In the genomic region with DNA sequence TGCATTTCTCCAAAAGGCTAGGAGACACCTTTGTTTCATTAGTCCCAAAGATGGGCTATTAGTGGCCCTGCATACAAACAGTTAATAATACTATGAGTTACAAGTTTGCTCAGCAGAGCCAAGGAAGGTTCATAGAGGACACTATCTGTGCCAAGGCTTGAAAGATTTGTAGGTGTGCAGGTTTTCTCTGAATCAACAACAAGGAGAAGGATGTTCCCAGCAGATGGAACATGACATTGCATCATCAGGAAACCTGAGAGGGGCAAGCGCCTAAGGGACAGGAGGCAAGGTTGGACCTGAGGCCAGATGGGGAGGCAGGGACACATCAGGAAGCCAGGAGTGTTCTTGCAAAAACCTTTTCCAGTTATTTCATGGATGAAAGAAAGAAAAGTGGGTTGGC, we compare ENCODE assay signal across 15 cellular contexts. TPM values are rescaled to one million over a fixed set of nuclear protein-coding genes. Genes with fewer than 3 reads are reported as not detected.
DNase-seq lines count a peak whose midpoint lies in the region; ATAC-seq and TF ChIP-seq lines count a peak whose summit lies in the region.
"Had no signal": no experiment of that assay in that cellular context is flagged by ENCODE, and none has a peak within 500 bp of the region (broad histone marks: within the 10 kb centered on the region; RNA-seq: fewer than 3 reads in every experiment).

No MANE protein-coding gene starts in this region.

- no peaks in the 10 kb centered on the region for H3K79me2 ChIP-seq in H9 (ENCODE audit: insufficient read depth, low read length)

- H3K9ac ChIP-seq in H9 (ENCODE audit: extremely low read depth, insufficient read length, low read length) (no peak overlapping the region), iPS-20b (ENCODE audit: low read depth, low read length) (peak overlapping the region; percentile 10; the same call in 1 of the 2 replicates)

- peaks cover 38% of the 10 kb centered on the region for H3K4me1 ChIP-seq in CD4-positive, CD25-positive, alpha-beta regulatory T cell (ENCODE audit: control insufficient read depth, insufficient read depth, low read length, poor library complexity, severe bottlenecking)
- H3K4me1 ChIP-seq in H9 (ENCODE audit: insufficient read depth, low read length) (peaks cover 3% of the 10 kb centered on the region; the same call in 1 of the 2 replicates), iPS-20b (ENCODE audit: insufficient read depth, low read length) (0 out of 2 replicates have a peak, but pooled peaks cover 3% of the 10 kb centered on the region)

- H2BK15ac ChIP-seq in H9 (ENCODE audit: low read depth, low read length) = no peak overlapping the region

- peaks cover 4% of the 10 kb centered on the region for H3K36me3 Mint-ChIP-seq in CD4-positive, CD25-positive, alpha-beta regulatory T cell
- H3K36me3 Mint-ChIP-seq in H9 (ENCODE audit: insufficient read depth in 1 of 3, low read depth in 3 of 3) (peaks cover 0 to 1% (median 0%) of the 10 kb centered on the region in 3 experiments; a peak in 5 of 7 replicates), T-helper 17 cell (ENCODE audit: low read depth) (no peaks in the 10 kb centered on the region)

- H3K4me1 Mint-ChIP-seq in CD4-positive, CD25-positive, alpha-beta regulatory T cell = peaks cover 37 to 61% (median 43%) of the 10 kb centered on the region in 4 donors
- H3K4me1 Mint-ChIP-seq in H9 (peaks cover 10 to 13% of the 10 kb centered on the region in 2 experiments), T-helper 17 cell (peaks cover 30% of the 10 kb centered on the region)

- no peak overlapping the region for H3K27ac ChIP-seq in CD4-positive, CD25-positive, alpha-beta regulatory T cell (ENCODE audit: insufficient read depth, low read length, poor library complexity, severe bottlenecking)
- H3K27ac ChIP-seq in H9 (ENCODE audit: insufficient read length, low read depth, low read length) (no peak overlapping the region), iPS-20b (ENCODE audit: low read length) (peak overlapping the region; percentile 49), WERI-Rb-1 (no peak overlapping the region)
- H3K27ac ChIP-seq: brain microvascular endothelial cell had no signal

- in situ Hi-C loops in G401 (cut with HindIII; ENCODE audit: low sequenced_read_pairs) = no loop called here

- no peaks in the 10 kb centered on the region for H3K36me3 ChIP-seq in CD4-positive, CD25-positive, alpha-beta regulatory T cell (ENCODE audit: control insufficient read depth, insufficient read depth, low read length)
- no peaks in the 10 kb centered on the region for H3K36me3 ChIP-seq in iPS-20b (ENCODE audit: insufficient read depth, low read depth, low read length)
- no peaks in the 10 kb centered on the region for H3K36me3 ChIP-seq in WERI-Rb-1
- H3K36me3 ChIP-seq: brain microvascular endothelial cell had no signal

- H3K23me2 ChIP-seq in H9 (ENCODE audit: insufficient read length, low read depth, low read length, poor library complexity, severe bottlenecking) = no peaks in the 10 kb centered on the region

- peak overlapping the region in 3 of 4 donors; percentile 18 to 29 (median 27) for H3K4me3 Mint-ChIP-seq in CD4-positive, CD25-positive, alpha-beta regulatory T cell
- H3K4me3 Mint-ChIP-seq in H9 = no peak overlapping the region
- H3K4me3 Mint-ChIP-seq in T-helper 17 cell = no peak overlapping the region

- no peak overlapping the region for H2BK12ac ChIP-seq in H9 (ENCODE audit: insufficient read length, low read depth, low read length)

- peaks cover 0 to 6% (median 0%) of the 10 kb centered on the region in 7 donors for H3K9me3 Mint-ChIP-seq in CD4-positive, CD25-positive, alpha-beta regulatory T cell
- H3K9me3 Mint-ChIP-seq in H9 = no peaks in the 10 kb centered on the region

- no peak overlapping the region for H3K4me2 ChIP-seq in H9 (ENCODE audit: insufficient read depth, insufficient read length, low read length)

- no peak overlapping the region for H2BK120ac ChIP-seq in H9 (ENCODE audit: low read depth, low read length, poor library complexity, severe bottlenecking)

- H3K79me1 ChIP-seq in H9 (ENCODE audit: insufficient read depth, low read depth, low read length, poor library complexity, severe bottlenecking) = no peaks in the 10 kb centered on the region

- peak overlapping the region; percentile 45 for H2BK20ac ChIP-seq in H9 (ENCODE audit: low read depth, low read length, poor library complexity, severe bottlenecking)

- H3K27me3 ChIP-seq in CD4-positive, CD25-positive, alpha-beta regulatory T cell (ENCODE audit: control insufficient read depth, insufficient read depth, low read length) = no peaks in the 10 kb centered on the region
- H3K27me3 ChIP-seq in H9 (ENCODE audit: insufficient read depth, low read length) (no peaks in the 10 kb centered on the region), iPS-20b (ENCODE audit: insufficient read depth, low read length) (no peaks in the 10 kb centered on the region), WERI-Rb-1 (ENCODE audit: insufficient read depth, low read depth, severe bottlenecking) (no peaks in the 10 kb centered on the region)
- H3K27me3 ChIP-seq: brain microvascular endothelial cell had no signal

- no peak overlapping the region for H3K4me3 ChIP-seq in CD4-positive, CD25-positive, alpha-beta regulatory T cell (ENCODE audit: low read depth, low read length)
- H3K4me3 ChIP-seq in iPS-20b (ENCODE audit: low read length) (no peak overlapping the region), WERI-Rb-1 (ENCODE audit: low read depth, low read length) (no peak overlapping the region)

- no peak overlapping the region for H2AK5ac ChIP-seq in H9 (ENCODE audit: insufficient read length, low read length)

- no peaks in the 10 kb centered on the region for H3K27me3 Mint-ChIP-seq in CD4-positive, CD25-positive, alpha-beta regulatory T cell
- H3K27me3 Mint-ChIP-seq in H9 (ENCODE audit: low read depth) (no peaks in the 10 kb centered on the region), T-helper 17 cell (no peaks in the 10 kb centered on the region)

- DNase-seq in CD4-positive, CD25-positive, alpha-beta regulatory T cell = no peak
- DNase-seq in H9 = no peak
- DNase-seq in T-helper 17 cell = no peak
- DNase-seq in WERI-Rb-1 = no peak
- no peak for DNase-seq in G401 (ENCODE audit: low spot score)
- no peak for DNase-seq in medulla oblongata (ENCODE audit: extremely low spot score)
- DNase-seq: activated CD8-positive, alpha-beta memory T cell treated with anti-CD3 and anti-CD28 coated beads for 24 hours; activated effector memory CD4-positive, alpha-beta T cell treated with anti-CD3 and anti-CD28 coated beads, Interleukin-2, amount 50 U/mL, for 16 hours; AML-193; brain microvascular endothelial cell; GDM1; NCI-H226; stimulated activated naive CD4-positive, alpha-beta T cell treated with Interleukin-2 at 50 U/mL for 16 hours had no signal

- no peak overlapping the region for H2AFZ ChIP-seq in H9 (ENCODE audit: low read length)

- no peak for ATAC-seq in CD4-positive, CD25-positive, alpha-beta regulatory T cell (ENCODE audit: low read depth in 2 of 2)
- ATAC-seq in T-helper 17 cell (no peak), HG03378 (IDR thresholded peaks at IDR 0.05; ENCODE audit: unreplicated experiment) (no peak)

- H2BK5ac ChIP-seq in H9 (ENCODE audit: insufficient read length, low read length) = no peak overlapping the region

- H4K5ac ChIP-seq in H9 (ENCODE audit: insufficient read length, low read depth, low read length) = no peak overlapping the region

- H3K18ac ChIP-seq in H9 (ENCODE audit: insufficient read length, low read depth, low read length) = no peak overlapping the region

- no peak overlapping the region for H4K8ac ChIP-seq in H9 (replicated peaks; ENCODE audit: insufficient read length, low read depth, low read length)

- no peak overlapping the region for H4K91ac ChIP-seq in H9 (ENCODE audit: insufficient read length, low read depth, low read length)

- H4K20me1 ChIP-seq in H9 (ENCODE audit: control insufficient read depth, insufficient read depth, insufficient read length) = no peaks in the 10 kb centered on the region

- peak overlapping the region; percentile 17 for H3T11ph ChIP-seq in H9 (ENCODE audit: low read length)

- no peaks in the 10 kb centered on the region for H3K9me3 ChIP-seq in CD4-positive, CD25-positive, alpha-beta regulatory T cell (ENCODE audit: control insufficient read depth in 2 of 2, low read length in 2 of 2)
- H3K9me3 ChIP-seq in H9 (ENCODE audit: control insufficient read depth, low read depth, low read length) (no peaks in the 10 kb centered on the region), T-helper 17 cell (ENCODE audit: control insufficient read depth, low read length, poor library complexity, severe bottlenecking) (no peaks in the 10 kb centered on the region), iPS-20b (ENCODE audit: insufficient read depth, low read depth, low read length) (no peaks in the 10 kb centered on the region), WERI-Rb-1 (ENCODE audit: severe bottlenecking) (no peaks in the 10 kb centered on the region)

- no peak overlapping the region for H3K23ac ChIP-seq in H9 (ENCODE audit: insufficient read length, low read depth, low read length)

- H3K14ac ChIP-seq in H9 (ENCODE audit: insufficient read depth, low read length) = no peak overlapping the region

- H3K56ac ChIP-seq in H9 (ENCODE audit: insufficient read length, low read depth, low read length) = no peak overlapping the region

- peak overlapping the region in 2 of 3 donors; percentile 1 to 31 for H3K27ac Mint-ChIP-seq in CD4-positive, CD25-positive, alpha-beta regulatory T cell
- H3K27ac Mint-ChIP-seq in H9 (peak overlapping the region in 1 of 3 experiments; percentile 2; a peak in 1 of 7 replicates), T-helper 17 cell (peak overlapping the region; percentile 1)

- TF ChIP-seq CTCF in H9 (conservative IDR thresholded peaks at IDR 0.05) (no peak), WERI-Rb-1 (IDR thresholded peaks at IDR 0.05; ENCODE audit: low read depth, low read length) (no peak)

- no peak overlapping the region for H3K4ac ChIP-seq in H9 (ENCODE audit: low read depth, low read length)

- no CpG with 5 or more reads among the region's 1 CpG for WGBS in H9 (ENCODE audit: extremely low coverage, insufficient read length, low lambda C conversion rate)

RNA-seq across cellular contexts. Expression of gene STK17B, which starts 35.4 kb away (rescaled TPM):
- total RNA-seq in CD4-positive, CD25-positive, alpha-beta regulatory T cell = 542 TPM
- 100 to 1,000 TPM in 2 of 4 donors, 10 to 100 TPM in 2; 97.1 to 116 (median 106) TPM for polyA plus RNA-seq in CD4-positive, CD25-positive, alpha-beta regulatory T cell
- total RNA-seq in H9 (2021) = 6.1 and 6.3 TPM in 2 replicates
- 100 to 1,000 TPM; 417 to 460 TPM for total RNA-seq in T-helper 17 cell
- 0.68 and 0.86 TPM in 2 replicates for total RNA-seq in G401 (2014; rRNA removed; shearing (Covaris generic))

Comparison
In these comparisons a context has a peak if more than half of its experiments do, and no peak if none do; other contexts are left out.
1. H3K4me3 Mint-ChIP-seq: peak in CD4-positive, CD25-positive, alpha-beta regulatory T cell (3 of 4); none in H9 (0 of 2) and T-helper 17 cell (single experiment).
2. RNA of gene STK17B, which starts 35.4 kb away (total RNA-seq): 542 TPM in CD4-positive, CD25-positive, alpha-beta regulatory T cell (single experiment) and 417 to 460 TPM in T-helper 17 cell; 6.1 to 6.3 TPM in H9 and 0.68 to 0.86 TPM in G401; every median in the first group is over 10 times any median in the second.